1 cellular context compared by ENCODE assay signal in genomic region chr3:4421121-4421520, GRCh38.
TF ChIP-seq lines count a peak whose summit lies in the region.

No MANE protein-coding gene starts in this region.

TF ChIP-seq in K562, 482 proteins besides CTCF, POLR2A, EP300 and RAD21 (continued from another document and continues in another):
- no peak for TF ChIP-seq RREB1 (CRISPR knock-in tag; IDR thresholded peaks at IDR 0.05)
- TF ChIP-seq RNF2 (IDR thresholded peaks at IDR 0.05), result no peak
- TF ChIP-seq ATF7 (IDR thresholded peaks at IDR 0.05), result peak; percentile 40; the same call in 1 of the 2 replicates
- no peak for TF ChIP-seq KAT2B (IDR thresholded peaks at IDR 0.05; ENCODE audit: low read depth, low read length)
- TF ChIP-seq SRSF3 (IDR thresholded peaks at IDR 0.05; ENCODE audit: insufficient read depth, low read length), result no peak
- TF ChIP-seq TCF3 (CRISPR knock-in tag; IDR thresholded peaks at IDR 0.05), result no peak; the same call in 1 of the 2 replicates
- TF ChIP-seq RFX1 (IDR thresholded peaks at IDR 0.05), result peak; percentile 59
- no peak for TF ChIP-seq ZNF175 (CRISPR knock-in tag; IDR thresholded peaks at IDR 0.05; ENCODE audit: low read depth)
- TF ChIP-seq, protein P1, sequence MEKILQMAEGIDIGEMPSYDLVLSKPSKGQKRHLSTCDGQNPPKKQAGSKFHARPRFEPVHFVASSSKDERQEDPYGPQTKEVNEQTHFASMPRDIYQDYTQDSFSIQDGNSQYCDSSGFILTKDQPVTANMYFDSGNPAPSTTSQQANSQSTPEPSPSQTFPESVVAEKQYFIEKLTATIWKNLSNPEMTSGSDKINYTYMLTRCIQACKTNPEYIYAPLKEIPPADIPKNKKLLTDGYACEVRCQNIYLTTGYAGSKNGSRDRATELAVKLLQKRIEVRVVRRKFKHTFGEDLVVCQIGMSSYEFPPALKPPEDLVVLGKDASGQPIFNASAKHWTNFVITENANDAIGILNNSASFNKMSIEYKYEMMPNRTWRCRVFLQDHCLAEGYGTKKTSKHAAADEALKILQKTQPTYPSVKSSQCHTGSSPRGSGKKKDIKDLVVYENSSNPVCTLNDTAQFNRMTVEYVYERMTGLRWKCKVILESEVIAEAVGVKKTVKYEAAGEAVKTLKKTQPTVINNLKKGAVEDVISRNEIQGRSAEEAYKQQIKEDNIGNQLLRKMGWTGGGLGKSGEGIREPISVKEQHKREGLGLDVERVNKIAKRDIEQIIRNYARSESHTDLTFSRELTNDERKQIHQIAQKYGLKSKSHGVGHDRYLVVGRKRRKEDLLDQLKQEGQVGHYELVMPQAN (IDR thresholded peaks at IDR 0.05; ENCODE audit: borderline replicate concordance), result no peak
- TF ChIP-seq ZNF740 (CRISPR knock-in tag; IDR thresholded peaks at IDR 0.05), result no peak
- no peak for TF ChIP-seq ZNF740 (tag; IDR thresholded peaks at IDR 0.05)
- TF ChIP-seq SIX5 (IDR thresholded peaks at IDR 0.05; ENCODE audit: borderline replicate concordance in 1 of 2, insufficient read depth in 1 of 2, low read depth in 1 of 2, low read length in 2 of 2), result no peak
- TF ChIP-seq, protein P2, sequence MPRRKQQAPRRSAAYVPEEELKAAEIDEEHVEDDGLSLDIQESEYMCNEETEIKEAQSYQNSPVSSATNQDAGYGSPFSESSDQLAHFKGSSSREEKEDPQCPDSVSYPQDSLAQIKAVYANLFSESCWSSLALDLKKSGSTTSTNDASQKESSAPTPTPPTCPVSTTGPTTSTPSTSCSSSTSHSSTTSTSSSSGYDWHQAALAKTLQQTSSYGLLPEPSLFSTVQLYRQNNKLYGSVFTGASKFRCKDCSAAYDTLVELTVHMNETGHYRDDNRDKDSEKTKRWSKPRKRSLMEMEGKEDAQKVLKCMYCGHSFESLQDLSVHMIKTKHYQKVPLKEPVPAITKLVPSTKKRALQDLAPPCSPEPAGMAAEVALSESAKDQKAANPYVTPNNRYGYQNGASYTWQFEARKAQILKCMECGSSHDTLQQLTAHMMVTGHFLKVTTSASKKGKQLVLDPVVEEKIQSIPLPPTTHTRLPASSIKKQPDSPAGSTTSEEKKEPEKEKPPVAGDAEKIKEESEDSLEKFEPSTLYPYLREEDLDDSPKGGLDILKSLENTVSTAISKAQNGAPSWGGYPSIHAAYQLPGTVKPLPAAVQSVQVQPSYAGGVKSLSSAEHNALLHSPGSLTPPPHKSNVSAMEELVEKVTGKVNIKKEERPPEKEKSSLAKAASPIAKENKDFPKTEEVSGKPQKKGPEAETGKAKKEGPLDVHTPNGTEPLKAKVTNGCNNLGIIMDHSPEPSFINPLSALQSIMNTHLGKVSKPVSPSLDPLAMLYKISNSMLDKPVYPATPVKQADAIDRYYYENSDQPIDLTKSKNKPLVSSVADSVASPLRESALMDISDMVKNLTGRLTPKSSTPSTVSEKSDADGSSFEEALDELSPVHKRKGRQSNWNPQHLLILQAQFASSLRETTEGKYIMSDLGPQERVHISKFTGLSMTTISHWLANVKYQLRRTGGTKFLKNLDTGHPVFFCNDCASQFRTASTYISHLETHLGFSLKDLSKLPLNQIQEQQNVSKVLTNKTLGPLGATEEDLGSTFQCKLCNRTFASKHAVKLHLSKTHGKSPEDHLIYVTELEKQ (CRISPR knock-in tag; IDR thresholded peaks at IDR 0.05), result no peak
- no peak for TF ChIP-seq BRF1 (IDR thresholded peaks at IDR 0.05; ENCODE audit: borderline replicate concordance, extremely low read depth, insufficient read length)
- TF ChIP-seq SREBF1 (IDR thresholded peaks at IDR 0.05; ENCODE audit: borderline replicate concordance, low read depth, low read length), result no peak
- TF ChIP-seq DNMT1 (IDR thresholded peaks at IDR 0.05), result no peak
- no peak for TF ChIP-seq XRCC4 (IDR thresholded peaks at IDR 0.05; ENCODE audit: extremely low read depth, insufficient read depth, insufficient read length)
- no peak for TF ChIP-seq ZFPM2 (CRISPR knock-in tag; IDR thresholded peaks at IDR 0.05)
- no peak for TF ChIP-seq ZNF717 (CRISPR knock-in tag; IDR thresholded peaks at IDR 0.05)
- no peak for TF ChIP-seq SFPQ (IDR thresholded peaks at IDR 0.05; ENCODE audit: low read depth, low read length)
- TF ChIP-seq GABPB1 (CRISPR knock-in tag; IDR thresholded peaks at IDR 0.05), result 0 out of 2 replicates have a peak, but pooled peaks have one; percentile 26
- 0 out of 2 replicates have a peak, but pooled peaks have one; percentile 24 for TF ChIP-seq NCOR1 (IDR thresholded peaks at IDR 0.05)
- TF ChIP-seq KLF16 (IDR thresholded peaks at IDR 0.05), result no peak
- peak; percentile 96 for TF ChIP-seq HMBOX1 (IDR thresholded peaks at IDR 0.05)
- TF ChIP-seq NR0B1 (IDR thresholded peaks at IDR 0.05; ENCODE audit: partially characterized antibody), result no peak
- no peak for TF ChIP-seq NBN (IDR thresholded peaks at IDR 0.05; ENCODE audit: low read depth)
- TF ChIP-seq CREM (IDR thresholded peaks at IDR 0.05; ENCODE audit: low read depth), result 0 out of 2 replicates have a peak, but pooled peaks have one; percentile 8
- no peak for TF ChIP-seq ZNF668 (CRISPR knock-in tag; IDR thresholded peaks at IDR 0.05)
- TF ChIP-seq, protein P3, sequence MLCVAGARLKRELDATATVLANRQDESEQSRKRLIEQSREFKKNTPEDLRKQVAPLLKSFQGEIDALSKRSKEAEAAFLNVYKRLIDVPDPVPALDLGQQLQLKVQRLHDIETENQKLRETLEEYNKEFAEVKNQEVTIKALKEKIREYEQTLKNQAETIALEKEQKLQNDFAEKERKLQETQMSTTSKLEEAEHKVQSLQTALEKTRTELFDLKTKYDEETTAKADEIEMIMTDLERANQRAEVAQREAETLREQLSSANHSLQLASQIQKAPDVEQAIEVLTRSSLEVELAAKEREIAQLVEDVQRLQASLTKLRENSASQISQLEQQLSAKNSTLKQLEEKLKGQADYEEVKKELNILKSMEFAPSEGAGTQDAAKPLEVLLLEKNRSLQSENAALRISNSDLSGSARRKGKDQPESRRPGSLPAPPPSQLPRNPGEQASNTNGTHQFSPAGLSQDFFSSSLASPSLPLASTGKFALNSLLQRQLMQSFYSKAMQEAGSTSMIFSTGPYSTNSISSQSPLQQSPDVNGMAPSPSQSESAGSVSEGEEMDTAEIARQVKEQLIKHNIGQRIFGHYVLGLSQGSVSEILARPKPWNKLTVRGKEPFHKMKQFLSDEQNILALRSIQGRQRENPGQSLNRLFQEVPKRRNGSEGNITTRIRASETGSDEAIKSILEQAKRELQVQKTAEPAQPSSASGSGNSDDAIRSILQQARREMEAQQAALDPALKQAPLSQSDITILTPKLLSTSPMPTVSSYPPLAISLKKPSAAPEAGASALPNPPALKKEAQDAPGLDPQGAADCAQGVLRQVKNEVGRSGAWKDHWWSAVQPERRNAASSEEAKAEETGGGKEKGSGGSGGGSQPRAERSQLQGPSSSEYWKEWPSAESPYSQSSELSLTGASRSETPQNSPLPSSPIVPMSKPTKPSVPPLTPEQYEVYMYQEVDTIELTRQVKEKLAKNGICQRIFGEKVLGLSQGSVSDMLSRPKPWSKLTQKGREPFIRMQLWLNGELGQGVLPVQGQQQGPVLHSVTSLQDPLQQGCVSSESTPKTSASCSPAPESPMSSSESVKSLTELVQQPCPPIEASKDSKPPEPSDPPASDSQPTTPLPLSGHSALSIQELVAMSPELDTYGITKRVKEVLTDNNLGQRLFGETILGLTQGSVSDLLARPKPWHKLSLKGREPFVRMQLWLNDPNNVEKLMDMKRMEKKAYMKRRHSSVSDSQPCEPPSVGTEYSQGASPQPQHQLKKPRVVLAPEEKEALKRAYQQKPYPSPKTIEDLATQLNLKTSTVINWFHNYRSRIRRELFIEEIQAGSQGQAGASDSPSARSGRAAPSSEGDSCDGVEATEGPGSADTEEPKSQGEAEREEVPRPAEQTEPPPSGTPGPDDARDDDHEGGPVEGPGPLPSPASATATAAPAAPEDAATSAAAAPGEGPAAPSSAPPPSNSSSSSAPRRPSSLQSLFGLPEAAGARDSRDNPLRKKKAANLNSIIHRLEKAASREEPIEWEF (CRISPR knock-in tag; IDR thresholded peaks at IDR 0.05), result no peak
- TF ChIP-seq ZNF707 (CRISPR knock-in tag; conservative IDR thresholded peaks at IDR 0.05), result no peak
- no peak for TF ChIP-seq ZNF511 (CRISPR knock-in tag; IDR thresholded peaks at IDR 0.05)
- no peak for TF ChIP-seq POLR3A (IDR thresholded peaks at IDR 0.05; ENCODE audit: borderline replicate concordance, extremely low read depth, insufficient read depth, insufficient read length)
